14 cellular contexts compared by ENCODE assay signal in the genomic region with DNA sequence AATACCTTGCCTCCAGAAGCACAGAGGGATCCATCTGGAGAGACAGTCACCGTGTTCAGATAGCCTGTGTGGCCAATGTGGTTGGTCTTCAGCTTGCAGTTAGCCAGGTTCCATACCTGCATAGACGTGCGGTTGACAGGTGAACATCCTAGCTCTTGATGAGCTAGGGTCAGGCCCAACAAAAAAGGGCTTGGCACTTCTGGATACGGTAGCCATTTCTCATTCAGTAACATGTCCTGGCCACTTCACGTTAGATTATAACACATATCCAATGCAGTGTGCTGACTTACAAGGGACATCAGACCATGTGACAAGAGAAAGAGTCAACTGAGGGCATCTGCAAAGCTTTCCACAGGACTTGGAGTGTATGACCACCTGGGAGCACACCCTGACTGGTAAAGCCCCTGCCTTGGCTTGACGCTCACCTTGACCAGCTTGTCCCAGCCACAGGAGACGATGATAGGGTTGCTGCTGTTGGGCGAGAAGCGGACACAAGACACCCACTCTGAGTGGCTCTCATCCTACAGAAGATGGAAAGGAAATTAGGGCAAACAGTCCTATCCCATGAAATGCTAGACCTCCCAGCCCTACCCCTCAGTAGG. TPM values are rescaled to one million over a fixed set of nuclear protein-coding genes. Genes with fewer than 3 reads are reported as not detected.
DNase-seq lines count a peak whose midpoint lies in the region; ATAC-seq and TF ChIP-seq lines count a peak whose summit lies in the region.
"Had no signal": no experiment of that assay in that cellular context is flagged by ENCODE, and none has a peak within 500 bp of the region (broad histone marks: within the 10 kb centered on the region; RNA-seq: fewer than 3 reads in every experiment).

No MANE protein-coding gene starts in this region.

- H3K4me1 Mint-ChIP-seq in T-helper 1 cell treated with Interleukin-12 subunit alpha and Interleukin-12 subunit beta and Interleukin-4 antibody, amounts not matched to agents 30 μg/mL and 1 μg/mL, for 36 hours (ENCODE audit: low read depth): peaks cover 41% of the 10 kb centered on the region
- H3K4me1 Mint-ChIP-seq in IgD-negative memory B cell (peaks cover 16 to 26% (median 17%) of the 10 kb centered on the region in 3 donors), nephron progenitor cell (peaks cover 35% of the 10 kb centered on the region)
- H3K4me1 Mint-ChIP-seq in activated naive CD8-positive, alpha-beta T cell treated with anti-CD3 and anti-CD28 coated beads, Interleukin-2, amount 10 ng/mL, durations not matched to agents 7 days and 5 days: peaks cover 29% of the 10 kb centered on the region

- no peaks in the 10 kb centered on the region for H3K9me3 Mint-ChIP-seq in T-helper 1 cell treated with Interleukin-12 subunit alpha and Interleukin-12 subunit beta and Interleukin-4 antibody, amounts not matched to agents 30 μg/mL and 1 μg/mL, for 36 hours
- H3K9me3 Mint-ChIP-seq in IgD-negative memory B cell (no peaks in the 10 kb centered on the region), nephron progenitor cell (no peaks in the 10 kb centered on the region)
- H3K9me3 Mint-ChIP-seq in activated naive CD8-positive, alpha-beta T cell treated with anti-CD3 and anti-CD28 coated beads, Interleukin-2, amount 10 ng/mL, durations not matched to agents 7 days and 5 days: no peaks in the 10 kb centered on the region

- H3K27ac Mint-ChIP-seq in T-helper 1 cell treated with Interleukin-12 subunit alpha and Interleukin-12 subunit beta and Interleukin-4 antibody, amounts not matched to agents 30 μg/mL and 1 μg/mL, for 36 hours: peak overlapping the region; percentile 69
- peak overlapping the region; percentile 39 to 83 (median 47) for H3K27ac Mint-ChIP-seq in IgD-negative memory B cell
- no peak overlapping the region for H3K27ac Mint-ChIP-seq in activated naive CD8-positive, alpha-beta T cell treated with anti-CD3 and anti-CD28 coated beads, Interleukin-2, amount 10 ng/mL, durations not matched to agents 7 days and 5 days
- H3K27ac Mint-ChIP-seq in nephron progenitor cell: peak overlapping the region; percentile 98

- POLR2A ChIA-PET in activated naive CD8-positive, alpha-beta T cell treated with anti-CD3 and anti-CD28 coated beads, Interleukin-2, amount 10 ng/mL, durations not matched to agents 7 days and 5 days (lab: Charles Lee): interaction anchor here (1.0 to 1.3 kb wide), 4 partner anchors 8 to 51 kb away, joined by 3 to 5 read pairs (median 4); no protein-coding TSS in a partner anchor

- H3K36me3 Mint-ChIP-seq in T-helper 1 cell treated with Interleukin-12 subunit alpha and Interleukin-12 subunit beta and Interleukin-4 antibody, amounts not matched to agents 30 μg/mL and 1 μg/mL, for 36 hours (ENCODE audit: low read depth): peaks cover 75% of the 10 kb centered on the region
- H3K36me3 Mint-ChIP-seq in IgD-negative memory B cell (peaks cover 3% of the 10 kb centered on the region), nephron progenitor cell (ENCODE audit: low read depth) (peaks cover 61% of the 10 kb centered on the region)
- H3K36me3 Mint-ChIP-seq in activated naive CD8-positive, alpha-beta T cell treated with anti-CD3 and anti-CD28 coated beads, Interleukin-2, amount 10 ng/mL, durations not matched to agents 7 days and 5 days: peaks cover 65% of the 10 kb centered on the region

- no peak for ATAC-seq in activated naive CD8-positive, alpha-beta T cell treated with anti-CD3 and anti-CD28 coated beads, Interleukin-2, amount 10 ng/mL, durations not matched to agents 7 days and 5 days (ENCODE audit: low read depth)
- ATAC-seq in HG02623 (IDR thresholded peaks at IDR 0.05; ENCODE audit: unreplicated experiment): no peak
- ATAC-seq: upper lobe of right lung had no signal

- H3K4me3 Mint-ChIP-seq in T-helper 1 cell treated with Interleukin-12 subunit alpha and Interleukin-12 subunit beta and Interleukin-4 antibody, amounts not matched to agents 30 μg/mL and 1 μg/mL, for 36 hours: peak overlapping the region; percentile 53
- H3K4me3 Mint-ChIP-seq in IgD-negative memory B cell (peak overlapping the region in 1 of 4 donors; percentile 71), nephron progenitor cell (no peak overlapping the region)
- peak overlapping the region; percentile 35 for H3K4me3 Mint-ChIP-seq in activated naive CD8-positive, alpha-beta T cell treated with anti-CD3 and anti-CD28 coated beads, Interleukin-2, amount 10 ng/mL, durations not matched to agents 7 days and 5 days

- DNase-seq in T-helper 1 cell (no peak), nephron progenitor cell (no peak), AML-193 (lab: John Stamatoyannopoulos, UW) (no peak), iPS-NIHi11 (ENCODE audit: low spot score) (no peak)
- DNase-seq in activated naive CD8-positive, alpha-beta T cell treated with anti-CD3 and anti-CD28 coated beads, Interleukin-2, amount 10 ng/mL, durations not matched to agents 7 days and 5 days: no peak
- DNase-seq: activated CD4-positive, alpha-beta T cell treated with anti-CD3 and anti-CD28 coated beads for 4 hours; hippocampal formation; left ventricle myocardium inferior; NCI-H1930; occipital lobe; upper lobe of right lung had no signal

- no peaks in the 10 kb centered on the region for H3K27me3 Mint-ChIP-seq in T-helper 1 cell treated with Interleukin-12 subunit alpha and Interleukin-12 subunit beta and Interleukin-4 antibody, amounts not matched to agents 30 μg/mL and 1 μg/mL, for 36 hours (ENCODE audit: low read depth)
- no peaks in the 10 kb centered on the region for H3K27me3 Mint-ChIP-seq in IgD-negative memory B cell
- H3K27me3 Mint-ChIP-seq in activated naive CD8-positive, alpha-beta T cell treated with anti-CD3 and anti-CD28 coated beads, Interleukin-2, amount 10 ng/mL, durations not matched to agents 7 days and 5 days: no peaks in the 10 kb centered on the region
- peaks cover 5% of the 10 kb centered on the region for H3K27me3 Mint-ChIP-seq in nephron progenitor cell (ENCODE audit: low read depth, poor library complexity)

- no peak for TF ChIP-seq CTCF in nephron progenitor cell (IDR thresholded peaks at IDR 0.05)

RNA-seq across cellular contexts. Expression of a gene that starts 4.5 kb away (rescaled TPM):
- 2,243 TPM for polyA plus RNA-seq in IgD-negative memory B cell
- 1,000 to 10,000 TPM; 1,741 to 1,808 TPM for total RNA-seq in activated naive CD8-positive, alpha-beta T cell treated with anti-CD3 and anti-CD28 coated beads, Interleukin-2, amount 10 ng/mL, durations not matched to agents 7 days and 5 days

RNA-seq across cellular contexts. Expression of a gene that starts 16.1 kb away (rescaled TPM):
- 1.3 TPM for polyA plus RNA-seq in IgD-negative memory B cell
- total RNA-seq in activated naive CD8-positive, alpha-beta T cell treated with anti-CD3 and anti-CD28 coated beads, Interleukin-2, amount 10 ng/mL, durations not matched to agents 7 days and 5 days: 10 to 100 TPM; 44.5 to 49.7 TPM

RNA-seq across cellular contexts. Expression of a gene that starts 21.8 kb away (rescaled TPM):
- polyA plus RNA-seq in IgD-negative memory B cell: 31.6 TPM
- total RNA-seq in activated naive CD8-positive, alpha-beta T cell treated with anti-CD3 and anti-CD28 coated beads, Interleukin-2, amount 10 ng/mL, durations not matched to agents 7 days and 5 days: 10 to 100 TPM; 43.0 to 43.5 TPM

RNA-seq across cellular contexts. Expression of a gene that starts 34.2 kb away (rescaled TPM):
- 0.71 TPM for polyA plus RNA-seq in IgD-negative memory B cell
- total RNA-seq in activated naive CD8-positive, alpha-beta T cell treated with anti-CD3 and anti-CD28 coated beads, Interleukin-2, amount 10 ng/mL, durations not matched to agents 7 days and 5 days: 1 to 10 TPM; 2.5 to 2.6 TPM
